Comparison of ENCODE assay signal across 26 cellular contexts in genomic region chr6:156533860-156534580, GRCh38.
"Had no signal": no experiment of that assay in that cellular context is flagged by ENCODE, and none has a peak within 500 bp of the region (broad histone marks: within the 10 kb centered on the region; RNA-seq: fewer than 3 reads in every experiment).

No MANE protein-coding gene starts in this region.

- ATAC-seq: effector memory CD8-positive, alpha-beta T cell; gastrocnemius medialis; heart left ventricle; left lobe of liver; natural killer cell; psoas muscle; right lobe of liver; stimulated activated naive CD8-positive, alpha-beta T cell treated with anti-CD3 and anti-CD28 coated beads, Interleukin-15, amount 100 ng/mL, for 72 hours; upper lobe of right lung had no signal

- H3K27me3 Mint-ChIP-seq: stimulated activated naive CD8-positive, alpha-beta T cell treated with anti-CD3 and anti-CD28 coated beads, Interleukin-15, amount 100 ng/mL, for 72 hours had no signal

- FAIRE-seq: kidney, small intestine had no signal

- H3K4me2 ChIP-seq: hepatocyte had no signal

- H3K36me3 ChIP-seq: gastrocnemius medialis, heart left ventricle, neutrophil, right lobe of liver, suprapubic skin, transverse colon, upper lobe of right lung, uterus had no signal

- H3K4me1 ChIP-seq: gastrocnemius medialis, heart left ventricle, psoas muscle, right lobe of liver, suprapubic skin, transverse colon, upper lobe of right lung, uterus had no signal

- H3K36me3 Mint-ChIP-seq: memory B cell, natural killer cell had no signal

- H3K4me3 ChIP-seq: gastrocnemius medialis, heart left ventricle, hepatocyte, lung, psoas muscle, right lobe of liver, suprapubic skin, transverse colon, upper lobe of right lung, uterus had no signal

- H3K27ac ChIP-seq: gastrocnemius medialis, heart left ventricle, hepatocyte, neutrophil, psoas muscle, right lobe of liver, suprapubic skin, transverse colon, upper lobe of right lung, uterus had no signal

- H3K27me3 ChIP-seq: gastrocnemius medialis, hepatocyte, neutrophil, right lobe of liver, suprapubic skin, transverse colon, upper lobe of right lung, uterus had no signal

- H3K27ac Mint-ChIP-seq: effector memory CD8-positive, alpha-beta T cell; memory B cell; natural killer cell; stimulated activated naive CD8-positive, alpha-beta T cell treated with anti-CD3 and anti-CD28 coated beads, Interleukin-15, amount 100 ng/mL, for 72 hours had no signal

- H3K4me1 Mint-ChIP-seq: memory B cell; natural killer cell; stimulated activated naive CD8-positive, alpha-beta T cell treated with anti-CD3 and anti-CD28 coated beads, Interleukin-15, amount 100 ng/mL, for 72 hours had no signal

- H3K9me3 ChIP-seq: gastrocnemius medialis, heart left ventricle, neutrophil, psoas muscle, right lobe of liver, suprapubic skin, transverse colon, upper lobe of right lung, uterus had no signal

- H2AFZ ChIP-seq: hepatocyte had no signal

- H3K79me2 ChIP-seq: hepatocyte had no signal

- H3K9me3 Mint-ChIP-seq: effector memory CD8-positive, alpha-beta T cell; natural killer cell had no signal

- H3K4me3 Mint-ChIP-seq: effector memory CD8-positive, alpha-beta T cell; memory B cell; natural killer cell; stimulated activated naive CD8-positive, alpha-beta T cell treated with anti-CD3 and anti-CD28 coated beads, Interleukin-15, amount 100 ng/mL, for 72 hours had no signal

- DNase-seq: cortex of kidney; effector memory CD8-positive, alpha-beta T cell; gastrocnemius medialis; heart left ventricle; kidney; natural killer cell; posterior cingulate gyrus; psoas muscle; retina; right lobe of liver; small intestine; stimulated activated CD4-positive, alpha-beta T cell treated with anti-CD3 and anti-CD28 coated beads, Interleukin-12 subunit alpha, Interleukin-12 subunit beta, amount 100 ng/mL, for 4 hours; stimulated activated CD4-positive, alpha-beta T cell treated with anti-CD3 and anti-CD28 coated beads, Interleukin-1b, Interleukin-23, amount 100 ng/mL, for 48 hours; stimulated activated CD4-positive, alpha-beta T cell treated with anti-CD3 and anti-CD28 coated beads, Interleukin-4, amount 100 ng/mL, for 1 hour; stimulated activated CD8-positive, alpha-beta memory T cell treated with anti-CD3 and anti-CD28 coated beads, Interleukin-4, amount 100 ng/mL, for 48 hours; stimulated activated naive CD4-positive, alpha-beta T cell; stimulated activated naive CD8-positive, alpha-beta T cell treated with anti-CD3 and anti-CD28 coated beads, Interleukin-15, amount 100 ng/mL, for 72 hours; transverse colon; upper lobe of right lung; uterus had no signal
